18 cellular contexts compared by ENCODE assay signal in the genomic region with DNA sequence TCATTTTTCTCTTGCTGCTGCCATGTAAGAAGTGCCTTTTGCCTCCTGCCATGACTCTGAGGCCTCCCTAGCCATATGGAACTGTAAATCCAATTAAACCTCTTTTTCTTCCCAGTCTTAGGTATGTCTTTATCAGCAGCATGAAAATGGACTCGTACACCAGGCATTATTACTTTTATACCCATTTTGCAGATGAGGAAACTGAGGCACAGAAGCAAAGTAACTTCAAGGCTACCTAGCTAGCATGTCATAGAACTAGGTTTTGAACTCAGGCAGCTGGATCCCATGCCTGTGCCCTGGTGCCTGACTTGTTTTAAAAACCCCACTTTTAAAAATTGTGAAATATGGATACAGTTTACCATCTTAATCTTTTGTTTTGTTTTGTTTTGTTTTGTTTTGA. TPM values are rescaled to one million over a fixed set of nuclear protein-coding genes. Genes with fewer than 3 reads are reported as not detected.
DNase-seq lines count a peak whose midpoint lies in the region; ATAC-seq and TF ChIP-seq lines count a peak whose summit lies in the region.
"Had no signal": no experiment of that assay in that cellular context is flagged by ENCODE, and none has a peak within 500 bp of the region (broad histone marks: within the 10 kb centered on the region; RNA-seq: fewer than 3 reads in every experiment).

No MANE protein-coding gene starts in this region.

- DNase-seq in heart left ventricle (no peak), right cardiac atrium (no peak), endodermal cell (no peak), transverse colon (no peak), amygdala (lab: John Stamatoyannopoulos, UW) (no peak)
- DNase-seq: activated CD4-positive, alpha-beta T cell treated with anti-CD3 and anti-CD28 coated beads, Interleukin-2, amount 50 U/mL, for 1 hour; activated naive CD8-positive, alpha-beta T cell treated with anti-CD3 and anti-CD28 coated beads, Interleukin-2, amount 10 ng/mL, durations not matched to agents 7 days and 5 days; activated T-cell treated with anti-CD3 and anti-CD28 coated beads, Interleukin-2, amount 50 U/mL, for 4 hours; NCI-H1436 treated with DMSO at 0.1 percent for 48 hours; SK-N-SH had no signal

- no peak overlapping the region for H3K9ac ChIP-seq in endodermal cell (ENCODE audit: extremely low read depth, low read length, poor library complexity, severe bottlenecking)
- H3K9ac ChIP-seq: SK-N-SH had no signal

- no peaks in the 10 kb centered on the region for H3K36me3 ChIP-seq in heart left ventricle
- no peaks in the 10 kb centered on the region for H3K36me3 ChIP-seq in endodermal cell (ENCODE audit: control insufficient read depth, insufficient read depth, low read length)
- H3K36me3 ChIP-seq in transverse colon: no peaks in the 10 kb centered on the region

- H3K4me3 Mint-ChIP-seq in endodermal cell: no peak overlapping the region
- H3K4me3 Mint-ChIP-seq in nephron: no peak overlapping the region
- H3K4me3 Mint-ChIP-seq: activated naive CD8-positive, alpha-beta T cell treated with anti-CD3 and anti-CD28 coated beads, Interleukin-2, amount 10 ng/mL, durations not matched to agents 7 days and 5 days; activated T-cell treated with anti-CD3 and anti-CD28 coated beads, Interleukin-2, amount 50 U/mL, for 4 hours; CD14-positive monocyte; stimulated activated naive CD8-positive, alpha-beta T cell treated with anti-CD3 and anti-CD28 coated beads, Interleukin-15, Interleukin-2, amounts not matched to agents 100 ng/mL and 50 ng/mL, for 24 hours had no signal

- intact Hi-C loops in heart left ventricle (cut with DNase I): loop anchor here in 1 of 10 donors (5.0 kb wide), 1 partner anchor 39 kb away; no protein-coding TSS in a partner anchor
- intact Hi-C loops in right cardiac atrium (cut with DNase I): no loop called here
- intact Hi-C loops in transverse colon (cut with DNase I; ENCODE audit: low total_unique reads): no loop called here

- WGBS in heart left ventricle, 4 donors: 88 to 93% (median 92%) methylated on average over 1 of the region's 1 CpG
- 96% methylated on average over 1 of the region's 1 CpG for WGBS in right cardiac atrium
- 92 to 100% methylated on average over 1 of the region's 1 CpG for WGBS in endodermal cell (ENCODE audit: insufficient coverage in 1 of 2, insufficient read length in 1 of 2), 2 experiments
- WGBS in transverse colon (ENCODE audit: low coverage in 1 of 2), 2 donors: 70 to 85% methylated on average over 1 of the region's 1 CpG

- TF ChIP-seq CTCF in heart left ventricle (IDR thresholded peaks at IDR 0.05) (no peak), endodermal cell (conservative IDR thresholded peaks at IDR 0.05) (no peak), nephron (IDR thresholded peaks at IDR 0.05; ENCODE audit: unreplicated experiment in 3 of 3) (no peak), transverse colon (IDR thresholded peaks at IDR 0.05) (no peak)

- peak overlapping the region; percentile 85 for H3K27ac Mint-ChIP-seq in endodermal cell
- peak overlapping the region; percentile 93 to 94 (median 93) for H3K27ac Mint-ChIP-seq in nephron
- H3K27ac Mint-ChIP-seq: activated naive CD8-positive, alpha-beta T cell treated with anti-CD3 and anti-CD28 coated beads, Interleukin-2, amount 10 ng/mL, durations not matched to agents 7 days and 5 days; CD14-positive monocyte; stimulated activated naive CD8-positive, alpha-beta T cell treated with anti-CD3 and anti-CD28 coated beads, Interleukin-15, Interleukin-2, amounts not matched to agents 100 ng/mL and 50 ng/mL, for 24 hours had no signal

- TF ChIP-seq POLR2A in heart left ventricle (IDR thresholded peaks at IDR 0.05): no peak
- TF ChIP-seq POLR2A in transverse colon (IDR thresholded peaks at IDR 0.05): no peak

- in situ Hi-C loops in transverse colon (cut with MboI; ENCODE audit: low pct_ligation_motif_present in 1 of 4, low pct_unique_long_range_greater_than_20kb in 1 of 4, low sequenced_read_pairs in 3 of 4): no loop called here

- H3K9me3 ChIP-seq in heart left ventricle: no peaks in the 10 kb centered on the region
- no peaks in the 10 kb centered on the region for H3K9me3 ChIP-seq in right cardiac atrium (ENCODE audit: control insufficient read depth, low read length)
- no peaks in the 10 kb centered on the region for H3K9me3 ChIP-seq in endodermal cell (ENCODE audit: control insufficient read depth, low read length)
- H3K9me3 ChIP-seq in transverse colon: no peaks in the 10 kb centered on the region
- H3K9me3 ChIP-seq: SK-N-SH had no signal

- H3K27ac ChIP-seq in heart left ventricle (peak overlapping the region; percentile 76 to 90 (median 80)), right cardiac atrium (ENCODE audit: low read length) (no peak overlapping the region), endodermal cell (ENCODE audit: low read depth, low read length) (no peak overlapping the region), transverse colon (peak overlapping the region; percentile 84 to 89 (median 88))
- H3K27ac ChIP-seq: HL-60 had no signal

- peaks cover 3% of the 10 kb centered on the region for H3K36me3 Mint-ChIP-seq in endodermal cell (ENCODE audit: low read depth)
- no peaks in the 10 kb centered on the region for H3K36me3 Mint-ChIP-seq in nephron (ENCODE audit: low read depth)
- H3K36me3 Mint-ChIP-seq: activated naive CD8-positive, alpha-beta T cell treated with anti-CD3 and anti-CD28 coated beads, Interleukin-2, amount 10 ng/mL, durations not matched to agents 7 days and 5 days; CD14-positive monocyte had no signal

- H3K4me1 ChIP-seq in heart left ventricle (peaks cover 10 to 68% (median 49%) of the 10 kb centered on the region in 12 donors), right cardiac atrium (ENCODE audit: control insufficient read depth, insufficient read depth, low read length) (peaks cover 27% of the 10 kb centered on the region), endodermal cell (ENCODE audit: control insufficient read depth, insufficient read depth, low read length) (peaks cover 8% of the 10 kb centered on the region), transverse colon (peaks cover 23 to 60% (median 36%) of the 10 kb centered on the region in 4 donors)

- H3K27me3 ChIP-seq in heart left ventricle (no peaks in the 10 kb centered on the region), right cardiac atrium (ENCODE audit: control insufficient read depth, insufficient read depth) (no peaks in the 10 kb centered on the region), endodermal cell (ENCODE audit: control insufficient read depth, insufficient read depth, low read length, poor library complexity, severe bottlenecking) (no peaks in the 10 kb centered on the region), transverse colon (no peaks in the 10 kb centered on the region)

- ATAC-seq in heart left ventricle: no peak
- no peak for ATAC-seq in right cardiac atrium
- ATAC-seq in HG03097 (IDR thresholded peaks at IDR 0.05; ENCODE audit: low FRiP score, unreplicated experiment): no peak
- no peak for ATAC-seq in HG03571 (IDR thresholded peaks at IDR 0.05; ENCODE audit: unreplicated experiment)
- ATAC-seq: activated T-cell treated with anti-CD3 and anti-CD28 coated beads, Interleukin-2, amount 50 U/mL, for 4 hours had no signal

- H3K4me3 ChIP-seq in heart left ventricle: no peak overlapping the region
- H3K4me3 ChIP-seq in right cardiac atrium (ENCODE audit: low read length): no peak overlapping the region
- no peak overlapping the region for H3K4me3 ChIP-seq in endodermal cell (ENCODE audit: low read length)
- H3K4me3 ChIP-seq in transverse colon: no peak overlapping the region

- H3K9me3 Mint-ChIP-seq in endodermal cell (no peaks in the 10 kb centered on the region), nephron (no peaks in the 10 kb centered on the region)
- H3K9me3 Mint-ChIP-seq: activated naive CD8-positive, alpha-beta T cell treated with anti-CD3 and anti-CD28 coated beads, Interleukin-2, amount 10 ng/mL, durations not matched to agents 7 days and 5 days; activated T-cell treated with anti-CD3 and anti-CD28 coated beads, Interleukin-2, amount 50 U/mL, for 4 hours; CD14-positive monocyte; stimulated activated naive CD8-positive, alpha-beta T cell treated with anti-CD3 and anti-CD28 coated beads, Interleukin-15, Interleukin-2, amounts not matched to agents 100 ng/mL and 50 ng/mL, for 24 hours had no signal

- TF ChIP-seq EP300 in transverse colon (IDR thresholded peaks at IDR 0.05; ENCODE audit: low read depth): no peak

- H3K27me3 Mint-ChIP-seq in endodermal cell (ENCODE audit: insufficient read depth): no peaks in the 10 kb centered on the region
- peaks cover 8% of the 10 kb centered on the region for H3K27me3 Mint-ChIP-seq in nephron (ENCODE audit: low read depth)
- H3K27me3 Mint-ChIP-seq: activated naive CD8-positive, alpha-beta T cell treated with anti-CD3 and anti-CD28 coated beads, Interleukin-2, amount 10 ng/mL, durations not matched to agents 7 days and 5 days; stimulated activated naive CD8-positive, alpha-beta T cell treated with anti-CD3 and anti-CD28 coated beads, Interleukin-15, Interleukin-2, amounts not matched to agents 100 ng/mL and 50 ng/mL, for 24 hours had no signal

- H3K4me1 Mint-ChIP-seq in endodermal cell: peaks cover 37% of the 10 kb centered on the region
- peaks cover 34% of the 10 kb centered on the region for H3K4me1 Mint-ChIP-seq in nephron
- H3K4me1 Mint-ChIP-seq: activated naive CD8-positive, alpha-beta T cell treated with anti-CD3 and anti-CD28 coated beads, Interleukin-2, amount 10 ng/mL, durations not matched to agents 7 days and 5 days; CD14-positive monocyte had no signal

RNA-seq across cellular contexts. Expression of a gene that starts 25.8 kb away (rescaled TPM):
- total RNA-seq in heart left ventricle (10 to 100 TPM in 8 of 9 donors, 1 to 10 TPM in 1; 7.2 to 22.1 (median 14.8) TPM), right cardiac atrium (10 to 100 TPM; 17.3 to 24.0 (median 20.3) TPM), endodermal cell (10 to 100 TPM; 38.8 to 43.7 TPM), transverse colon (100 to 1,000 TPM in 3 of 4 donors, 10 to 100 TPM in 1; 83.1 to 162 (median 105) TPM)
- polyA plus RNA-seq in heart left ventricle (1 to 10 TPM; 4.5 to 5.7 TPM), right cardiac atrium (7.5 TPM)
- polyA plus RNA-seq in endodermal cell (2013, experiment 1 of 2): 8.8 TPM
- 9.4 TPM for polyA plus RNA-seq in endodermal cell (2013, experiment 2 of 2)
- polyA plus RNA-seq: CD14-positive monocyte had no signal

RNA-seq across cellular contexts. Expression of a gene that starts 31.8 kb away (rescaled TPM):
- total RNA-seq in heart left ventricle (not detected), right cardiac atrium (not detected), endodermal cell (not detected), transverse colon (not detected)
- polyA plus RNA-seq in heart left ventricle (not detected), right cardiac atrium (not detected)
- not detected for polyA plus RNA-seq in endodermal cell (2013, experiment 1 of 2)
- polyA plus RNA-seq in endodermal cell (2013, experiment 2 of 2): not detected
- total RNA-seq: activated naive CD8-positive, alpha-beta T cell treated with anti-CD3 and anti-CD28 coated beads, Interleukin-2, amount 10 ng/mL, durations not matched to agents 7 days and 5 days; activated T-cell treated with anti-CD3 and anti-CD28 coated beads, Interleukin-2, amount 50 U/mL, for 4 hours; esophagus mucosa; liver had no signal
- polyA plus RNA-seq: CD14-positive monocyte, liver, SK-N-SH had no signal

Comparison
In these comparisons a context has a peak if more than half of its experiments do, and no peak if none do; other contexts are left out.
1. H3K27ac ChIP-seq: peak in heart left ventricle (12 of 12) and transverse colon (4 of 4); none in right cardiac atrium (single experiment) and endodermal cell (single experiment).